Comparison of ENCODE assay signal across 9 cellular contexts in genomic region chr1:9690440-9691107, GRCh38. TPM values are rescaled to one million over a fixed set of nuclear protein-coding genes. Genes with fewer than 3 reads are reported as not detected.
DNase-seq lines count a peak whose midpoint lies in the region; ATAC-seq and TF ChIP-seq lines count a peak whose summit lies in the region.
"Had no signal": no experiment of that assay in that cellular context is flagged by ENCODE, and none has a peak within 500 bp of the region (broad histone marks: within the 10 kb centered on the region; RNA-seq: fewer than 3 reads in every experiment).

No MANE protein-coding gene starts in this region.

- H4K20me1 ChIP-seq in SK-N-SH (ENCODE audit: insufficient read depth) = no peaks in the 10 kb centered on the region

- peak overlapping the region; percentile 94 for H3K27ac Mint-ChIP-seq in activated naive CD8-positive, alpha-beta T cell treated with anti-CD3 and anti-CD28 coated beads for 36 hours

- intact Hi-C loops in spleen (cut with DNase I; ENCODE audit: low total_unique reads) (no loop called here), posterior vena cava (cut with DNase I) (no loop called here)

- H3K36me3 ChIP-seq in SK-N-SH (replicated peaks in 1 of 2; ENCODE audit: control insufficient read depth in 1 of 2, insufficient read depth in 2 of 2, low read length in 1 of 2) = no peaks in the 10 kb centered on the region
- no peaks in the 10 kb centered on the region for H3K36me3 ChIP-seq in iPS-15b (ENCODE audit: control insufficient read depth, insufficient read depth, low read length)
- H3K36me3 ChIP-seq in spleen = peaks cover 0 to 47% (median 19%) of the 10 kb centered on the region in 6 donors

- H2AFZ ChIP-seq in SK-N-SH (ENCODE audit: low read depth) = no peak overlapping the region

- H3F3A ChIP-seq in SK-N-SH (replicated peaks; ENCODE audit: insufficient read depth) = peaks cover 20% of the 10 kb centered on the region

- H3K27me3 ChIP-seq in SK-N-SH (ENCODE audit: insufficient read depth) (no peaks in the 10 kb centered on the region), iPS-15b (ENCODE audit: control insufficient read depth, insufficient read depth, low read length) (peaks cover 9% of the 10 kb centered on the region), spleen (replicated peaks in 1 of 7) (peaks cover 0 to 10% (median 0%) of the 10 kb centered on the region in 7 donors)

- ATAC-seq in SK-N-SH treated with all-trans-retinoic acid at 6 μM for 48 hours = no peak

- H3K9me3 ChIP-seq in SK-N-SH (no peaks in the 10 kb centered on the region), iPS-15b (ENCODE audit: control insufficient read depth, insufficient read depth, low read length) (no peaks in the 10 kb centered on the region), spleen (no peaks in the 10 kb centered on the region)

- peaks cover 77% of the 10 kb centered on the region for H3K4me1 Mint-ChIP-seq in activated naive CD8-positive, alpha-beta T cell treated with anti-CD3 and anti-CD28 coated beads for 36 hours

- peaks cover 48% of the 10 kb centered on the region for H3K36me3 Mint-ChIP-seq in activated naive CD8-positive, alpha-beta T cell treated with anti-CD3 and anti-CD28 coated beads for 36 hours

- TF ChIP-seq CTCF in SK-N-SH (IDR thresholded peaks at IDR 0.05) = no peak
- no peak for TF ChIP-seq CTCF in spleen (IDR thresholded peaks at IDR 0.05 in 8 of 11, conservative IDR thresholded peaks at IDR 0.05 in 3 of 11)

- no peak for TF ChIP-seq RAD21 in SK-N-SH (IDR thresholded peaks at IDR 0.05; ENCODE audit: low read length)

- no peak for TF ChIP-seq EP300 in SK-N-SH (IDR thresholded peaks at IDR 0.05; ENCODE audit: borderline replicate concordance in 1 of 2, low read depth in 1 of 2, low read length in 1 of 2)

- POLR2A ChIA-PET in SK-N-SH (lab: Yijun Ruan, JAX) = no interaction called here

- H3K4me3 ChIP-seq in SK-N-SH (ENCODE audit: low read depth in 2 of 2, low read length in 1 of 2) = peak overlapping the region in 1 of 2 experiments; percentile 56; a peak in 1 of 4 replicates
- peak overlapping the region; percentile 75 for H3K4me3 ChIP-seq in iPS-15b (ENCODE audit: low read depth, low read length)
- H3K4me3 ChIP-seq in spleen = peak overlapping the region in 5 of 8 donors; percentile 58 to 81 (median 59)

- no peaks in the 10 kb centered on the region for H3K9me2 ChIP-seq in SK-N-SH

- CTCF ChIA-PET in SK-N-SH (lab: Yijun Ruan, JAX) = interaction anchor here (0.9 to 2.4 kb wide), 5 partner anchors 10 to 34 kb away, joined by 3 to 10 read pairs (median 5); no protein-coding TSS in a partner anchor

- H3K4me2 ChIP-seq in SK-N-SH = peak overlapping the region; percentile 74

- WGBS in SK-N-SH (ENCODE audit: low lambda C conversion rate) = 94% methylated on average over 7 of the region's 14 CpGs
- WGBS in spleen, 5 donors = 72 to 79% (median 78%) methylated on average over 12 to 14 of the region's 14 CpGs

- peak overlapping the region; percentile 93 for H3K4me3 Mint-ChIP-seq in activated naive CD8-positive, alpha-beta T cell treated with anti-CD3 and anti-CD28 coated beads for 36 hours

- H3K4me1 ChIP-seq in SK-N-SH (ENCODE audit: control insufficient read depth in 1 of 2, insufficient read depth in 2 of 2, low read depth in 1 of 2, low read length in 1 of 2) (peaks cover 0 to 18% of the 10 kb centered on the region in 2 experiments; a peak in 2 of 4 replicates), iPS-15b (ENCODE audit: control insufficient read depth, insufficient read depth, low read length) (peaks cover 20% of the 10 kb centered on the region), spleen (peaks cover 44 to 97% (median 60%) of the 10 kb centered on the region in 6 donors)

- no peak for DNase-seq in SK-N-SH
- no peak for DNase-seq in activated naive CD8-positive, alpha-beta T cell treated with anti-CD3 and anti-CD28 coated beads for 36 hours
- DNase-seq in spleen = no peak
- DNase-seq in ecto neural progenitor cell (ENCODE audit: low spot score) = no peak
- DNase-seq in posterior vena cava (ENCODE audit: low spot score) = no peak
- no peak for DNase-seq in ureter (ENCODE audit: low spot score)

- H3K9ac ChIP-seq in SK-N-SH (no peak overlapping the region), iPS-15b (ENCODE audit: low read depth, low read length) (peak overlapping the region; percentile 73)

- H3K27ac ChIP-seq in SK-N-SH (ENCODE audit: low read depth in 2 of 2, low read length in 1 of 2) (no peak overlapping the region), spleen (peak overlapping the region in 3 of 8 donors; percentile 61 to 85 (median 70))
- H3K27ac ChIP-seq: 22Rv1 had no signal

- H3K27me3 Mint-ChIP-seq in activated naive CD8-positive, alpha-beta T cell treated with anti-CD3 and anti-CD28 coated beads for 36 hours = no peaks in the 10 kb centered on the region

- peaks cover 3% of the 10 kb centered on the region; the same call in 1 of the 2 replicates for H3K79me2 ChIP-seq in SK-N-SH (ENCODE audit: insufficient read depth)

- no peak for TF ChIP-seq POLR2A in spleen (IDR thresholded peaks at IDR 0.05)

- H3K9me3 Mint-ChIP-seq in activated naive CD8-positive, alpha-beta T cell treated with anti-CD3 and anti-CD28 coated beads for 36 hours = no peaks in the 10 kb centered on the region

TF ChIP-seq in SK-N-SH, 30 proteins besides CTCF, POLR2A, EP300 and RAD21:
- TF ChIP-seq FOXM1 (IDR thresholded peaks at IDR 0.05; ENCODE audit: low read depth) (no peak), SMC3 (IDR thresholded peaks at IDR 0.05; ENCODE audit: low read depth, low read length) (no peak), JUND (IDR thresholded peaks at IDR 0.05) (no peak)

TF ChIP-seq in SK-N-SH treated with all-trans-retinoic acid at 6 μM for 48 hours, 23 proteins besides CTCF, POLR2A, EP300 and RAD21 (continues in another document):
- TF ChIP-seq TCF4 (CRISPR knock-in tag; IDR thresholded peaks at IDR 0.05; ENCODE audit: borderline replicate concordance) (no peak), PPARA (CRISPR knock-in tag; IDR thresholded peaks at IDR 0.05; ENCODE audit: borderline replicate concordance) (no peak), ARNTL (CRISPR knock-in tag; IDR thresholded peaks at IDR 0.05; ENCODE audit: borderline replicate concordance, low read depth) (no peak), ZNF8 (CRISPR knock-in tag; IDR thresholded peaks at IDR 0.05) (no peak), ISL1 (CRISPR knock-in tag; IDR thresholded peaks at IDR 0.05) (no peak), CSRNP3 (CRISPR knock-in tag; IDR thresholded peaks at IDR 0.05) (no peak), TSHZ2 (CRISPR knock-in tag; IDR thresholded peaks at IDR 0.05) (no peak)

RNA-seq across cellular contexts. Expression of gene PIK3CD, which starts 39.0 kb away (rescaled TPM):
- polyA plus RNA-seq in SK-N-SH (2012; rRNA removed) (5.5 and 6.0 TPM in 2 replicates), spleen (10 to 100 TPM; 26.8 to 52.1 (median 43.2) TPM)
- 2.7 and 3.9 TPM in 2 replicates for polyA plus RNA-seq in SK-N-SH (2012; cell fraction: cytosol; rRNA removed)
- 12.9 and 13.6 TPM in 2 replicates for polyA plus RNA-seq in SK-N-SH (2012; cell fraction: nucleus; rRNA removed)
- 100 to 1,000 TPM; 131 to 134 TPM for total RNA-seq in activated naive CD8-positive, alpha-beta T cell treated with anti-CD3 and anti-CD28 coated beads for 36 hours
- total RNA-seq in spleen (100 to 1,000 TPM in 5 of 7 donors, 10 to 100 TPM in 2; 89.4 to 186 (median 130) TPM), posterior vena cava (1 to 10 TPM; 7.9 to 9.2 TPM), ureter (7.7 TPM)

Comparison
In these comparisons a context has a peak if more than half of its experiments do, and no peak if none do; other contexts are left out.
1. RNA of gene PIK3CD, which starts 39.0 kb away (total RNA-seq): 131 to 134 TPM in activated naive CD8-positive, alpha-beta T cell treated with anti-CD3 and anti-CD28 coated beads for 36 hours and 89.4 to 186 TPM in spleen; 7.9 to 9.2 TPM in posterior vena cava and 7.7 TPM in ureter (single experiment); every median in the first group is over 4 times any median in the second.